Comparison of ENCODE assay signal across 17 cellular contexts in genomic region chr17:5580367-5580766, GRCh38. TPM values are rescaled to one million over a fixed set of nuclear protein-coding genes. Genes with fewer than 3 reads are reported as not detected.
A peak's percentile ranks its signal among the peaks of the same experiment; 100 is the strongest.
DNase-seq lines count a peak whose midpoint lies in the region; ATAC-seq, FAIRE-seq and TF ChIP-seq lines count a peak whose summit lies in the region.
"Had no signal": no experiment of that assay in that cellular context is flagged by ENCODE, and none has a peak within 500 bp of the region (broad histone marks: within the 10 kb centered on the region; RNA-seq: fewer than 3 reads in every experiment).

No MANE protein-coding gene starts in this region.

- no peak for ATAC-seq in naive thymus-derived CD8-positive, alpha-beta T cell
- no peak for ATAC-seq in GM18858 (IDR thresholded peaks at IDR 0.05; ENCODE audit: unreplicated experiment)
- ATAC-seq: heart right ventricle, left lobe of liver had no signal

- H4K20me1 ChIP-seq in Loucy (ENCODE audit: insufficient read depth, low read length, poor library complexity, severe bottlenecking) (no peaks in the 10 kb centered on the region), astrocyte (ENCODE audit: insufficient read depth, low read length) (no peaks in the 10 kb centered on the region), PC-9 (ENCODE audit: insufficient read depth) (0 out of 2 replicates have a peak, but pooled peaks cover 3% of the 10 kb centered on the region)

- intact Hi-C loops in CD4-positive, alpha-beta memory T cell (cut with micrococcal nuclease): loop anchor here (10.0 kb wide), 1 partner anchor 1434 kb away; the partner anchor contains the start of gene RNASEK
- intact Hi-C loops in PC-9 (cut with micrococcal nuclease; ENCODE audit: unreplicated experiment): no loop called here
- intact Hi-C loops in esophagus muscularis mucosa (cut with DNase I): no loop called here

- BruUV-seq in PC-9 (replicated peaks; lab: Mats Ljungman, UMichigan): no TSS peak

- no peak for TF ChIP-seq EP300 in esophagus muscularis mucosa (IDR thresholded peaks at IDR 0.05)

- no peak for TF ChIP-seq POLR2A in esophagus muscularis mucosa (IDR thresholded peaks at IDR 0.05; ENCODE audit: low read depth)

- no peaks in the 10 kb centered on the region for H3K27me3 Mint-ChIP-seq in CD4-positive, alpha-beta memory T cell
- H3K27me3 Mint-ChIP-seq in astrocyte (ENCODE audit: low read depth, unreplicated experiment): peaks cover 18% of the 10 kb centered on the region
- no peaks in the 10 kb centered on the region for H3K27me3 Mint-ChIP-seq in naive thymus-derived CD8-positive, alpha-beta T cell

- no peaks in the 10 kb centered on the region for H3K9me2 ChIP-seq in Loucy (replicated peaks; ENCODE audit: low read depth, low read length)
- no peaks in the 10 kb centered on the region for H3K9me2 ChIP-seq in PC-9 (ENCODE audit: insufficient read depth)

- no peak overlapping the region for H3K9ac ChIP-seq in Loucy (ENCODE audit: low read depth, low read length, poor library complexity, severe bottlenecking)
- no peak overlapping the region for H3K9ac ChIP-seq in astrocyte (ENCODE audit: low read length)
- H3K9ac ChIP-seq: neural progenitor cell had no signal

- DNase-seq in CD4-positive, alpha-beta memory T cell: no peak
- DNase-seq in astrocyte (ENCODE audit: low read depth) (peak; percentile 27), PC-9 (no peak), esophagus muscularis mucosa (ENCODE audit: extremely low spot score) (no peak)
- DNase-seq in naive thymus-derived CD8-positive, alpha-beta T cell: no peak
- DNase-seq: activated CD4-positive, CD25-positive, alpha-beta regulatory T cell treated with anti-CD3 and anti-CD28 coated beads, Interleukin-2, amount 50 U/mL, for 72 hours; heart right ventricle; NCI-H2029; NCI-H82; SW 1271; testis had no signal

- H3K27ac Mint-ChIP-seq in CD4-positive, alpha-beta memory T cell: peak overlapping the region in 5 of 7 donors; percentile 12 to 96 (median 76)
- H3K27ac Mint-ChIP-seq in astrocyte (ENCODE audit: unreplicated experiment): no peak overlapping the region
- H3K27ac Mint-ChIP-seq in naive thymus-derived CD8-positive, alpha-beta T cell: peak overlapping the region in 9 of 10 donors; percentile 12 to 100 (median 99)
- H3K27ac Mint-ChIP-seq: neural progenitor cell had no signal

- H3K4me2 ChIP-seq in Loucy (ENCODE audit: low read depth, low read length, poor library complexity, severe bottlenecking) (peak overlapping the region; percentile 15), astrocyte (ENCODE audit: low read length) (no peak overlapping the region), PC-9 (no peak overlapping the region)
- H3K4me2 ChIP-seq: neural progenitor cell had no signal

- H3K27me3 ChIP-seq in CD4-positive, alpha-beta memory T cell (ENCODE audit: insufficient read depth, low read length): no peaks in the 10 kb centered on the region
- H3K27me3 ChIP-seq in Loucy (ENCODE audit: insufficient read depth, low read length, poor library complexity, severe bottlenecking) (no peaks in the 10 kb centered on the region), astrocyte (ENCODE audit: insufficient read depth, low read length) (no peaks in the 10 kb centered on the region), PC-9 (ENCODE audit: insufficient read depth, low read depth) (no peaks in the 10 kb centered on the region), esophagus muscularis mucosa (no peaks in the 10 kb centered on the region)
- H3K27me3 ChIP-seq: heart right ventricle, neural progenitor cell, testis had no signal

- H3K4me1 Mint-ChIP-seq in CD4-positive, alpha-beta memory T cell: peaks cover 49 to 97% (median 76%) of the 10 kb centered on the region in 4 donors
- peaks cover 4% of the 10 kb centered on the region for H3K4me1 Mint-ChIP-seq in astrocyte (ENCODE audit: low read depth, unreplicated experiment)
- peaks cover 41 to 92% (median 85%) of the 10 kb centered on the region in 4 donors for H3K4me1 Mint-ChIP-seq in naive thymus-derived CD8-positive, alpha-beta T cell
- H3K4me1 Mint-ChIP-seq: neural progenitor cell had no signal

- H3K9me3 ChIP-seq in CD4-positive, alpha-beta memory T cell (ENCODE audit: control insufficient read depth in 1 of 2, low read length in 2 of 2): no peaks in the 10 kb centered on the region
- H3K9me3 ChIP-seq in Loucy (ENCODE audit: insufficient read depth, low read depth, low read length): no peaks in the 10 kb centered on the region
- H3K9me3 ChIP-seq in astrocyte (ENCODE audit: insufficient read depth, low read depth, low read length): no peaks in the 10 kb centered on the region
- H3K9me3 ChIP-seq in PC-9 (ENCODE audit: insufficient read depth, low read depth): no peaks in the 10 kb centered on the region
- no peaks in the 10 kb centered on the region for H3K9me3 ChIP-seq in esophagus muscularis mucosa
- H3K9me3 ChIP-seq: testis had no signal

- CTCF ChIA-PET in CD4-positive, alpha-beta memory T cell (lab: Charles Lee; ENCODE audit: partially characterized antibody): no interaction called here
- CTCF ChIA-PET in PC-9 (lab: Charles Lee): no interaction called here

- 0 out of 2 replicates have a peak, but pooled peaks cover 5% of the 10 kb centered on the region for H3F3A ChIP-seq in Loucy (ENCODE audit: low read depth)
- H3F3A ChIP-seq in PC-9 (ENCODE audit: insufficient read depth, low read depth): peaks cover 4% of the 10 kb centered on the region; the same call in 1 of the 2 replicates

- no peak for FAIRE-seq in astrocyte (lab: Jason Lieb, UNC)
- FAIRE-seq: bronchial epithelial cell had no signal

- no peak overlapping the region for H3K4me3 ChIP-seq in CD4-positive, alpha-beta memory T cell (ENCODE audit: low read length in 2 of 2)
- H3K4me3 ChIP-seq in Loucy (ENCODE audit: low read length, poor library complexity, severe bottlenecking): no peak overlapping the region
- no peak overlapping the region for H3K4me3 ChIP-seq in astrocyte (ENCODE audit: insufficient read depth, low read depth, low read length)
- no peak overlapping the region for H3K4me3 ChIP-seq in PC-9
- H3K4me3 ChIP-seq in esophagus muscularis mucosa: no peak overlapping the region
- H3K4me3 ChIP-seq: heart right ventricle, neural progenitor cell, skin epidermis, testis had no signal

- H3K9me3 Mint-ChIP-seq in CD4-positive, alpha-beta memory T cell: peaks cover 0 to 2% (median 0%) of the 10 kb centered on the region in 8 donors
- H3K9me3 Mint-ChIP-seq in astrocyte (ENCODE audit: unreplicated experiment): peaks cover 16% of the 10 kb centered on the region
- H3K9me3 Mint-ChIP-seq in naive thymus-derived CD8-positive, alpha-beta T cell: peaks cover 0 to 4% (median 0%) of the 10 kb centered on the region in 9 donors

- H3K27ac ChIP-seq in CD4-positive, alpha-beta memory T cell (ENCODE audit: low read depth, low read length): no peak overlapping the region
- H3K27ac ChIP-seq in astrocyte (ENCODE audit: low read depth, low read length) (no peak overlapping the region), PC-9 (no peak overlapping the region), esophagus muscularis mucosa (replicated peaks in 1 of 4) (no peak overlapping the region)
- H3K27ac ChIP-seq: heart right ventricle, neural progenitor cell, testis had no signal

- no peak overlapping the region for H2AFZ ChIP-seq in Loucy (ENCODE audit: low read length)
- H2AFZ ChIP-seq in astrocyte (ENCODE audit: low read depth, low read length): no peak overlapping the region
- no peak overlapping the region for H2AFZ ChIP-seq in PC-9
- H2AFZ ChIP-seq: neural progenitor cell had no signal

- POLR2A ChIA-PET in CD4-positive, alpha-beta memory T cell (lab: Charles Lee; ENCODE audit: partially characterized antibody): no interaction called here
- POLR2A ChIA-PET in naive thymus-derived CD8-positive, alpha-beta T cell (lab: Charles Lee): no interaction called here
- POLR2A ChIA-PET in PC-9 (lab: Charles Lee; ENCODE audit: unreplicated experiment): no interaction called here

- no peaks in the 10 kb centered on the region for H3K79me2 ChIP-seq in Loucy (ENCODE audit: insufficient read depth, low read length)
- H3K79me2 ChIP-seq in astrocyte (ENCODE audit: insufficient read depth, low read length): no peaks in the 10 kb centered on the region
- no peaks in the 10 kb centered on the region for H3K79me2 ChIP-seq in PC-9 (ENCODE audit: low read depth)

- peaks cover 67 to 84% of the 10 kb centered on the region in 2 donors for H3K36me3 Mint-ChIP-seq in CD4-positive, alpha-beta memory T cell
- H3K36me3 Mint-ChIP-seq in astrocyte (ENCODE audit: low read depth, unreplicated experiment): no peaks in the 10 kb centered on the region
- peaks cover 11 to 74% (median 63%) of the 10 kb centered on the region in 3 donors for H3K36me3 Mint-ChIP-seq in naive thymus-derived CD8-positive, alpha-beta T cell
- H3K36me3 Mint-ChIP-seq: neural progenitor cell had no signal

- H3K36me3 ChIP-seq in CD4-positive, alpha-beta memory T cell (ENCODE audit: insufficient read depth, low read length): peaks cover 28% of the 10 kb centered on the region
- H3K36me3 ChIP-seq in Loucy (ENCODE audit: insufficient read depth, low read length): no peaks in the 10 kb centered on the region
- no peaks in the 10 kb centered on the region for H3K36me3 ChIP-seq in astrocyte (ENCODE audit: insufficient read depth, low read length)
- no peaks in the 10 kb centered on the region for H3K36me3 ChIP-seq in PC-9 (ENCODE audit: low read depth)
- peaks cover 0 to 25% (median 0%) of the 10 kb centered on the region in 4 donors for H3K36me3 ChIP-seq in esophagus muscularis mucosa
- H3K36me3 ChIP-seq: neural progenitor cell had no signal

- peaks cover 54% of the 10 kb centered on the region for H3K4me1 ChIP-seq in CD4-positive, alpha-beta memory T cell (ENCODE audit: insufficient read depth, low read length)
- H3K4me1 ChIP-seq in Loucy (ENCODE audit: insufficient read depth, low read length, poor library complexity, severe bottlenecking): peaks cover 43% of the 10 kb centered on the region
- H3K4me1 ChIP-seq in astrocyte (ENCODE audit: insufficient read depth, low read length): peaks cover 16% of the 10 kb centered on the region
- H3K4me1 ChIP-seq in PC-9 (replicated peaks; ENCODE audit: insufficient read depth): peaks cover 9% of the 10 kb centered on the region; the same call in 1 of the 2 replicates
- H3K4me1 ChIP-seq in esophagus muscularis mucosa: peaks cover 16 to 26% (median 25%) of the 10 kb centered on the region in 4 donors
- H3K4me1 ChIP-seq: neural progenitor cell, testis had no signal

- peak overlapping the region in 4 of 8 donors; percentile 10 to 57 (median 43) for H3K4me3 Mint-ChIP-seq in CD4-positive, alpha-beta memory T cell
- H3K4me3 Mint-ChIP-seq in astrocyte (ENCODE audit: unreplicated experiment): no peak overlapping the region
- H3K4me3 Mint-ChIP-seq in naive thymus-derived CD8-positive, alpha-beta T cell: peak overlapping the region in 9 of 10 donors; percentile 11 to 99 (median 90)
- H3K4me3 Mint-ChIP-seq: neural progenitor cell had no signal

- TF ChIP-seq CTCF in Loucy (conservative IDR thresholded peaks at IDR 0.05; ENCODE audit: low read length) (no peak), astrocyte (IDR thresholded peaks at IDR 0.05; ENCODE audit: insufficient read depth, low read depth, low read length) (no peak), PC-9 (conservative IDR thresholded peaks at IDR 0.05) (no peak), esophagus muscularis mucosa (IDR thresholded peaks at IDR 0.05) (no peak)

RNA-seq across cellular contexts. Expression of gene NLRP1, which starts 3.9 kb away (rescaled TPM):
- total RNA-seq in CD4-positive, alpha-beta memory T cell: 100 to 1,000 TPM; 280 to 292 TPM
- polyA plus RNA-seq in CD4-positive, alpha-beta memory T cell: 10 to 100 TPM in 1 of 2 donors, 1 to 10 TPM in 1; 9.7 to 41.0 TPM
- total RNA-seq in astrocyte: 37.5 and 48.1 TPM in 2 replicates
- 100 to 1,000 TPM; 354 to 370 TPM for total RNA-seq in naive thymus-derived CD8-positive, alpha-beta T cell
- 10 to 100 TPM; 18.4 to 47.9 (median 33.2) TPM for polyA plus RNA-seq in naive thymus-derived CD8-positive, alpha-beta T cell
- 0.63 and 0.75 TPM in 2 replicates for total RNA-seq in PC-9 (2021)
- 10 to 100 TPM; 15.4 to 19.5 (median 18.0) TPM for total RNA-seq in esophagus muscularis mucosa
